In genomic region chr5:95252801-95253200, GRCh38 we compare ENCODE assay signal across 40 cellular contexts. TPM values are rescaled to one million over a fixed set of nuclear protein-coding genes. Genes with fewer than 3 reads are reported as not detected.
"Had no signal": no experiment of that assay in that cellular context is flagged by ENCODE, and none has a peak within 500 bp of the region (broad histone marks: within the 10 kb centered on the region; RNA-seq: fewer than 3 reads in every experiment).

No MANE protein-coding gene starts in this region.

- H3K4me3 Mint-ChIP-seq: activated naive CD4-positive, alpha-beta T cell treated with anti-CD3 and anti-CD28 coated beads for 36 hours; activated naive CD4-positive, alpha-beta T cell treated with anti-CD3 and anti-CD28 coated beads, Interleukin-2, amount 10 ng/mL, durations not matched to agents 7 days and 5 days; activated naive CD4-positive, alpha-beta T cell treated with anti-CD3 and anti-CD28 coated beads, Interleukin-2, amount 50 U/mL, for 24 hours; activated naive CD8-positive, alpha-beta T cell; activated naive CD8-positive, alpha-beta T cell treated with anti-CD3 and anti-CD28 coated beads for 36 hours; activated naive CD8-positive, alpha-beta T cell treated with anti-CD3 and anti-CD28 coated beads, Interleukin-2, amount 10 ng/mL, durations not matched to agents 7 days and 5 days; activated naive CD8-positive, alpha-beta T cell treated with anti-CD3 and anti-CD28 coated beads, Interleukin-2, amount 50 U/mL, for 24 hours; activated T-cell treated with anti-CD3 and anti-CD28 coated beads, Interleukin-2, amount 50 U/mL, for 24 hours; activated T-cell treated with anti-CD3 and anti-CD28 coated beads, Interleukin-2, amount 50 U/mL, for 4 hours; activated T-cell treated with anti-CD3 and anti-CD28 coated beads, Interleukin-2, amount 50 U/mL, for 72 hours; activated T-helper 1 cell treated with anti-CD3 and anti-CD28 coated beads, Interleukin-12 subunit alpha, Interleukin-12 subunit beta, Interleukin-2, Interleukin-4 antibody, amounts not matched to agents 30 ng/mL and 10 ng/mL and 1 ng/mL, durations not matched to agents 14 hours and 24 hours and 36 hours; activated T-helper 17 cell treated with anti-CD3 and anti-CD28 coated beads, Interleukin-2, amount 50 U/mL, for 72 hours; brain; central memory CD8-positive, alpha-beta T cell had no signal

- FAIRE-seq: astrocyte, bronchial epithelial cell had no signal

- H3K36me3 ChIP-seq: adrenal gland, ascending aorta, brain microvascular endothelial cell, breast epithelium, cardiac muscle cell had no signal

- H3K4me1 Mint-ChIP-seq: activated naive CD4-positive, alpha-beta T cell treated with anti-CD3 and anti-CD28 coated beads, Interleukin-2, amount 10 ng/mL, durations not matched to agents 7 days and 5 days; activated naive CD4-positive, alpha-beta T cell treated with anti-CD3 and anti-CD28 coated beads, Interleukin-2, amount 50 U/mL, for 24 hours; activated naive CD8-positive, alpha-beta T cell treated with anti-CD3 and anti-CD28 coated beads for 36 hours; activated naive CD8-positive, alpha-beta T cell treated with anti-CD3 and anti-CD28 coated beads, Interleukin-2, amount 10 ng/mL, durations not matched to agents 7 days and 5 days; activated naive CD8-positive, alpha-beta T cell treated with anti-CD3 and anti-CD28 coated beads, Interleukin-2, amount 50 U/mL, for 24 hours; activated T-helper 17 cell treated with anti-CD3 and anti-CD28 coated beads, Interleukin-2, amount 50 U/mL, for 72 hours; brain; central memory CD8-positive, alpha-beta T cell had no signal

- H3K9me3 ChIP-seq: adrenal gland, ascending aorta, body of pancreas, breast epithelium had no signal

- H3K27me3 ChIP-seq: adrenal gland, ascending aorta, body of pancreas, brain microvascular endothelial cell had no signal

- H3K27ac ChIP-seq: adrenal gland, ascending aorta, body of pancreas, brain microvascular endothelial cell, breast epithelium, cardiac muscle cell had no signal

- H3K4me1 ChIP-seq: adrenal gland, ascending aorta, body of pancreas, breast epithelium had no signal

- H3K9me3 Mint-ChIP-seq: activated naive CD4-positive, alpha-beta T cell treated with anti-CD3 and anti-CD28 coated beads, Interleukin-2, amount 10 ng/mL, durations not matched to agents 7 days and 5 days; activated naive CD4-positive, alpha-beta T cell treated with anti-CD3 and anti-CD28 coated beads, Interleukin-2, amount 50 U/mL, for 24 hours; activated naive CD4-positive, alpha-beta T cell treated with anti-CD3 and anti-CD28 coated beads, Interleukin-2, amount 50 U/mL, for 72 hours; activated naive CD8-positive, alpha-beta T cell treated with anti-CD3 and anti-CD28 coated beads for 36 hours; activated naive CD8-positive, alpha-beta T cell treated with anti-CD3 and anti-CD28 coated beads, Interleukin-2, amount 10 ng/mL, durations not matched to agents 7 days and 5 days; activated T-cell treated with anti-CD3 and anti-CD28 coated beads, Interleukin-2, amount 50 U/mL, for 24 hours; activated T-cell treated with anti-CD3 and anti-CD28 coated beads, Interleukin-2, amount 50 U/mL, for 4 hours; activated T-helper 1 cell treated with anti-CD3 and anti-CD28 coated beads, Interleukin-12 subunit alpha, Interleukin-12 subunit beta, Interleukin-2, Interleukin-4 antibody, amounts not matched to agents 30 ng/mL and 10 ng/mL and 1 ng/mL, durations not matched to agents 14 hours and 24 hours and 36 hours; activated T-helper 17 cell treated with anti-CD3 and anti-CD28 coated beads, Interleukin-2, amount 50 U/mL, for 72 hours; activated T-helper 2 cell treated with anti-CD3 and anti-CD28 coated beads, Interferon-gamma antibody, Interleukin-2, Interleukin-4, amounts not matched to agents 10 μg/mL and 5 μg/mL and 100 μg/mL, durations not matched to agents 14 hours and 24 hours and 36 hours had no signal

- H3K36me3 Mint-ChIP-seq: activated naive CD4-positive, alpha-beta T cell treated with anti-CD3 and anti-CD28 coated beads, Interleukin-2, amount 10 ng/mL, durations not matched to agents 7 days and 5 days; activated naive CD4-positive, alpha-beta T cell treated with anti-CD3 and anti-CD28 coated beads, Interleukin-2, amount 50 U/mL, for 24 hours; activated naive CD4-positive, alpha-beta T cell treated with anti-CD3 and anti-CD28 coated beads, Interleukin-2, amount 50 U/mL, for 72 hours; activated naive CD8-positive, alpha-beta T cell; activated naive CD8-positive, alpha-beta T cell treated with anti-CD3 and anti-CD28 coated beads for 36 hours; activated naive CD8-positive, alpha-beta T cell treated with anti-CD3 and anti-CD28 coated beads, Interleukin-2, amount 10 ng/mL, durations not matched to agents 7 days and 5 days; brain had no signal

- H3K27me3 Mint-ChIP-seq: activated naive CD4-positive, alpha-beta T cell treated with anti-CD3 and anti-CD28 coated beads, Interleukin-2, amount 10 ng/mL, durations not matched to agents 7 days and 5 days; central memory CD8-positive, alpha-beta T cell had no signal

- H3K27ac Mint-ChIP-seq: activated naive CD4-positive, alpha-beta T cell treated with anti-CD3 and anti-CD28 coated beads for 36 hours; activated naive CD4-positive, alpha-beta T cell treated with anti-CD3 and anti-CD28 coated beads, Interleukin-2, amount 10 ng/mL, durations not matched to agents 7 days and 5 days; activated naive CD4-positive, alpha-beta T cell treated with anti-CD3 and anti-CD28 coated beads, Interleukin-2, amount 50 U/mL, for 24 hours; activated naive CD4-positive, alpha-beta T cell treated with anti-CD3 and anti-CD28 coated beads, Interleukin-2, amount 50 U/mL, for 72 hours; activated naive CD8-positive, alpha-beta T cell; activated naive CD8-positive, alpha-beta T cell treated with anti-CD3 and anti-CD28 coated beads for 36 hours; activated naive CD8-positive, alpha-beta T cell treated with anti-CD3 and anti-CD28 coated beads, Interleukin-2, amount 10 ng/mL, durations not matched to agents 7 days and 5 days; activated naive CD8-positive, alpha-beta T cell treated with anti-CD3 and anti-CD28 coated beads, Interleukin-2, amount 50 U/mL, for 24 hours; activated T-cell treated with anti-CD3 and anti-CD28 coated beads, Interleukin-2, amount 50 U/mL, for 24 hours; activated T-cell treated with anti-CD3 and anti-CD28 coated beads, Interleukin-2, amount 50 U/mL, for 72 hours; activated T-helper 1 cell treated with anti-CD3 and anti-CD28 coated beads, Interleukin-12 subunit alpha, Interleukin-12 subunit beta, Interleukin-2, Interleukin-4 antibody, amounts not matched to agents 30 ng/mL and 10 ng/mL and 1 ng/mL, durations not matched to agents 14 hours and 24 hours and 36 hours; activated T-helper 17 cell treated with anti-CD3 and anti-CD28 coated beads, Interleukin-2, amount 50 U/mL, for 72 hours; activated T-helper 2 cell treated with anti-CD3 and anti-CD28 coated beads, Interferon-gamma antibody, Interleukin-2, Interleukin-4, amounts not matched to agents 10 μg/mL and 5 μg/mL and 100 μg/mL, durations not matched to agents 14 hours and 24 hours and 36 hours; brain had no signal

- DNase-seq: activated effector memory CD4-positive, alpha-beta T cell treated with anti-CD3 and anti-CD28 coated beads, Interleukin-2, amount 50 U/mL, for 16 hours; activated effector memory CD4-positive, alpha-beta T cell treated with Interleukin-2 at 50 U/mL for 16 hours; activated gamma-delta T cell; activated gamma-delta T cell treated with Interleukin-2 at 50 U/mL for 16 hours; activated naive CD4-positive, alpha-beta T cell; activated naive CD4-positive, alpha-beta T cell treated with anti-CD3 and anti-CD28 coated beads for 36 hours; activated naive CD4-positive, alpha-beta T cell treated with anti-CD3 and anti-CD28 coated beads, Interleukin-2, amount 10 ng/mL, durations not matched to agents 7 days and 5 days; activated naive CD4-positive, alpha-beta T cell treated with anti-CD3 and anti-CD28 coated beads, Interleukin-2, amount 50 U/mL, for 16 hours; activated naive CD4-positive, alpha-beta T cell treated with Interleukin-2 at 50 U/mL for 16 hours; activated naive CD8-positive, alpha-beta T cell treated with anti-CD3 and anti-CD28 coated beads for 36 hours; activated naive CD8-positive, alpha-beta T cell treated with anti-CD3 and anti-CD28 coated beads, Interleukin-2, amount 10 ng/mL, durations not matched to agents 7 days and 5 days; activated naive CD8-positive, alpha-beta T cell treated with anti-CD3 and anti-CD28 coated beads, Interleukin-2, amount 50 U/mL, for 24 hours; activated T-cell treated with anti-CD3 and anti-CD28 coated beads, Interleukin-2, amount 50 U/mL, for 1 hour; activated T-cell treated with anti-CD3 and anti-CD28 coated beads, Interleukin-2, amount 50 U/mL, for 24 hours; activated T-cell treated with anti-CD3 and anti-CD28 coated beads, Interleukin-2, amount 50 U/mL, for 4 hours; activated T-cell treated with anti-CD3 and anti-CD28 coated beads, Interleukin-2, amount 50 U/mL, for 48 hours; activated T-cell treated with anti-CD3 and anti-CD28 coated beads, Interleukin-2, amount 50 U/mL, for 72 hours; adrenal gland; amniotic stem cell; amygdala; anterior cingulate cortex; aorta; body of pancreas; brain microvascular endothelial cell; caudate nucleus; central memory CD4-positive, alpha-beta T cell; cerebellar nuclear complex had no signal

- H3K4me3 ChIP-seq: adrenal gland, ascending aorta, body of pancreas, breast epithelium, cardiac muscle cell had no signal

- ATAC-seq: activated naive CD4-positive, alpha-beta T cell treated with anti-CD3 and anti-CD28 coated beads, Interleukin-2, amount 50 U/mL, for 72 hours; activated naive CD8-positive, alpha-beta T cell treated with anti-CD3 and anti-CD28 coated beads, Interleukin-2, amount 50 U/mL, for 24 hours; activated T-cell treated with anti-CD3 and anti-CD28 coated beads, Interleukin-2, amount 50 U/mL, for 4 hours; activated T-cell treated with anti-CD3 and anti-CD28 coated beads, Interleukin-2, amount 50 U/mL, for 72 hours; activated T-helper 17 cell treated with anti-CD3 and anti-CD28 coated beads, Interleukin-2, amount 50 U/mL, for 72 hours; body of pancreas had no signal

RNA-seq across cellular contexts. Expression of gene MCTP1, which starts 32.1 kb away (rescaled TPM):
- total RNA-seq: activated naive CD4-positive, alpha-beta T cell treated with anti-CD3 and anti-CD28 coated beads for 36 hours; activated T-helper 1 cell treated with anti-CD3 and anti-CD28 coated beads, Interleukin-12 subunit alpha, Interleukin-12 subunit beta, Interleukin-2, Interleukin-4 antibody, amounts not matched to agents 30 ng/mL and 10 ng/mL and 1 ng/mL, durations not matched to agents 14 hours and 24 hours and 36 hours; activated T-helper 17 cell treated with anti-CD3 and anti-CD28 coated beads, Interleukin-2, amount 50 U/mL, for 72 hours; activated T-helper 2 cell treated with anti-CD3 and anti-CD28 coated beads, Interferon-gamma antibody, Interleukin-2, Interleukin-4, amounts not matched to agents 10 μg/mL and 5 μg/mL and 100 μg/mL, durations not matched to agents 14 hours and 24 hours and 36 hours; cardiac muscle cell had no signal
